Comparison of ENCODE assay signal across 11 cellular contexts in genomic region chr5:146052780-146053179, GRCh38. TPM values are rescaled to one million over a fixed set of nuclear protein-coding genes. Genes with fewer than 3 reads are reported as not detected.
DNase-seq lines count a peak whose midpoint lies in the region; ATAC-seq and TF ChIP-seq lines count a peak whose summit lies in the region.
"Had no signal": no experiment of that assay in that cellular context is flagged by ENCODE, and none has a peak within 500 bp of the region (broad histone marks: within the 10 kb centered on the region; RNA-seq: fewer than 3 reads in every experiment).

No MANE protein-coding gene starts in this region.

- no peaks in the 10 kb centered on the region for H3K4me1 ChIP-seq in vagina

- intact Hi-C loops in vagina (cut with DNase I), result no loop called here

- peak; percentile 30 for TF ChIP-seq CTCF in AG10803 (conservative IDR thresholded peaks at IDR 0.05; ENCODE audit: low read length)
- peak; percentile 44 for TF ChIP-seq CTCF in fibroblast of pulmonary artery (IDR thresholded peaks at IDR 0.05; ENCODE audit: low read length, missing control alignments)
- no peak for TF ChIP-seq CTCF in vagina (IDR thresholded peaks at IDR 0.05)

- no peak overlapping the region for H3K4me3 ChIP-seq in AG10803 (ENCODE audit: low read length)
- no peak overlapping the region for H3K4me3 ChIP-seq in fibroblast of pulmonary artery (replicated peaks; ENCODE audit: low read depth, low read length)
- H3K4me3 ChIP-seq in vagina, result no peak overlapping the region

- no peaks in the 10 kb centered on the region for H3K27me3 ChIP-seq in vagina

- TF ChIP-seq POLR2A in vagina (IDR thresholded peaks at IDR 0.05) (no peak), GM18505 (IDR thresholded peaks at IDR 0.05; ENCODE audit: borderline replicate concordance, extremely low read depth, insufficient read depth, insufficient read length) (no peak)

- ATAC-seq in GM18867 (IDR thresholded peaks at IDR 0.05; ENCODE audit: unreplicated experiment) (peak; percentile 55), GM18505 (IDR thresholded peaks at IDR 0.05; ENCODE audit: unreplicated experiment) (no peak)

- H3K27ac ChIP-seq in vagina, result no peak overlapping the region

- H3K9me3 ChIP-seq in vagina, result no peaks in the 10 kb centered on the region

- DNase-seq in AG10803 (ENCODE audit: low read depth) (no peak), NCI-H69 (lab: John Stamatoyannopoulos, UW) (peak; percentile 45), fibroblast of pulmonary artery (ENCODE audit: low read depth) (no peak), vagina (ENCODE audit: extremely low spot score in 2 of 2) (no peak), NCI-H1105 treated with DMSO at 0.1 percent for 48 hours (lab: John Stamatoyannopoulos, UW) (no peak)
- no peak for DNase-seq in activated CD4-positive, CD25-positive, alpha-beta regulatory T cell (lab: John Stamatoyannopoulos, UW)
- DNase-seq: activated CD4-positive, alpha-beta T cell treated with anti-CD3 and anti-CD28 coated beads for 4 hours; anterior cingulate cortex; NCI-H526 treated with DMSO at 0.1 percent for 48 hours had no signal

- H3K36me3 ChIP-seq in vagina, result no peaks in the 10 kb centered on the region

RNA-seq across cellular contexts. Expression of gene PLAC8L1, which starts 52.6 kb away (rescaled TPM):
- not detected for total RNA-seq in vagina

Comparison
In these comparisons a context has a peak if more than half of its experiments do, and no peak if none do; other contexts are left out.
1. CTCF ChIP-seq: peak in AG10803 (single experiment) and fibroblast of pulmonary artery (single experiment); none in vagina (0 of 3).